ENCODE assay signal across 11 cellular contexts in genomic region chr1:227785812-227786608, GRCh38. TPM values are rescaled to one million over a fixed set of nuclear protein-coding genes. Genes with fewer than 3 reads are reported as not detected.
DNase-seq lines count a peak whose midpoint lies in the region; ATAC-seq and TF ChIP-seq lines count a peak whose summit lies in the region.
"Had no signal": no experiment of that assay in that cellular context is flagged by ENCODE, and none has a peak within 500 bp of the region (broad histone marks: within the 10 kb centered on the region; RNA-seq: fewer than 3 reads in every experiment).

No MANE protein-coding gene starts in this region.

- no peak overlapping the region for H3K27ac Mint-ChIP-seq in effector memory CD8-positive, alpha-beta T cell

- no peak for TF ChIP-seq CTCF in SK-N-SH (IDR thresholded peaks at IDR 0.05)
- no peak for TF ChIP-seq CTCF in MM.1S (IDR thresholded peaks at IDR 0.05; ENCODE audit: low read length)

- peaks cover 14 to 20% of the 10 kb centered on the region in 2 donors for H3K4me1 Mint-ChIP-seq in effector memory CD8-positive, alpha-beta T cell (ENCODE audit: low read depth in 2 of 2)

- peak; percentile 51 for DNase-seq in SK-N-SH
- DNase-seq in H7, result peak; percentile 47
- DNase-seq in effector memory CD8-positive, alpha-beta T cell, result no peak
- peak; percentile 52 for DNase-seq in sciatic nerve (ENCODE audit: low spot score)
- no peak for DNase-seq in pons (ENCODE audit: low spot score)
- no peak for DNase-seq in MM.1S
- DNase-seq: stimulated activated CD4-positive, alpha-beta T cell treated with anti-CD3 and anti-CD28 coated beads, Interleukin-4, amount 100 ng/mL, for 1 hour had no signal

- no peak overlapping the region for H2AFZ ChIP-seq in SK-N-SH (ENCODE audit: low read depth)
- H2AFZ ChIP-seq in MM.1S (ENCODE audit: low read length), result no peak overlapping the region

- H3K4me2 ChIP-seq in SK-N-SH (peak overlapping the region; percentile 98; the same call in 1 of the 2 replicates), MM.1S (ENCODE audit: low read depth, low read length) (no peak overlapping the region)

- no peak for TF ChIP-seq EP300 in SK-N-SH (IDR thresholded peaks at IDR 0.05; ENCODE audit: borderline replicate concordance in 1 of 2, low read depth in 1 of 2, low read length in 1 of 2)

- peaks cover 26% of the 10 kb centered on the region for H3K36me3 Mint-ChIP-seq in effector memory CD8-positive, alpha-beta T cell (ENCODE audit: insufficient read depth)

- no peak for ATAC-seq in SK-N-SH treated with all-trans-retinoic acid at 6 μM for 48 hours
- no peak for ATAC-seq in effector memory CD8-positive, alpha-beta T cell (replicated peaks)
- ATAC-seq in sciatic nerve, result no peak
- no peak for ATAC-seq in HG03571 (IDR thresholded peaks at IDR 0.05; ENCODE audit: unreplicated experiment)

- H3K9me3 ChIP-seq in SK-N-SH, result no peaks in the 10 kb centered on the region
- no peaks in the 10 kb centered on the region for H3K9me3 ChIP-seq in MM.1S (replicated peaks; ENCODE audit: insufficient read depth, low read length)
- H3K9me3 ChIP-seq: pancreas had no signal

- no peak for TF ChIP-seq RAD21 in SK-N-SH (IDR thresholded peaks at IDR 0.05; ENCODE audit: low read length)

- H3K27me3 Mint-ChIP-seq in effector memory CD8-positive, alpha-beta T cell, result no peaks in the 10 kb centered on the region

- 81% methylated on average over 13 of the region's 18 CpGs for WGBS in SK-N-SH (ENCODE audit: low lambda C conversion rate)

- H3K9me2 ChIP-seq in SK-N-SH (no peaks in the 10 kb centered on the region), MM.1S (replicated peaks; ENCODE audit: insufficient read depth, low read length) (no peaks in the 10 kb centered on the region)

- H3K9ac ChIP-seq in SK-N-SH, result no peak overlapping the region
- H3K9ac ChIP-seq in MM.1S (ENCODE audit: low read length), result no peak overlapping the region

- intact Hi-C loops in sciatic nerve (cut with DNase I), result no loop called here

- H3K4me1 ChIP-seq in SK-N-SH (ENCODE audit: control insufficient read depth in 1 of 2, insufficient read depth in 2 of 2, low read depth in 1 of 2, low read length in 1 of 2) (peaks cover 0 to 27% of the 10 kb centered on the region in 2 experiments; a peak in 1 of 4 replicates), MM.1S (ENCODE audit: low read length) (peaks cover 8% of the 10 kb centered on the region; the same call in 1 of the 2 replicates)

- H3K36me3 ChIP-seq in SK-N-SH (replicated peaks in 1 of 2; ENCODE audit: control insufficient read depth in 1 of 2, insufficient read depth in 2 of 2, low read length in 1 of 2) (peaks cover 0 to 7% of the 10 kb centered on the region in 2 experiments), H7 (replicated peaks; ENCODE audit: control insufficient read depth, insufficient read depth, low read length) (no peaks in the 10 kb centered on the region; the same call in 1 of the 2 replicates), MM.1S (replicated peaks; ENCODE audit: insufficient read depth, low read length) (no peaks in the 10 kb centered on the region)
- H3K36me3 ChIP-seq: pancreas had no signal

- no peak overlapping the region for H3K4me3 ChIP-seq in SK-N-SH (ENCODE audit: low read depth in 2 of 2, low read length in 1 of 2)
- no peak overlapping the region for H3K4me3 ChIP-seq in H7 (ENCODE audit: insufficient read depth, low read depth, low read length)
- H3K4me3 ChIP-seq in MM.1S (ENCODE audit: low read length), result no peak overlapping the region

- H4K20me1 ChIP-seq in SK-N-SH (ENCODE audit: insufficient read depth) (no peaks in the 10 kb centered on the region), MM.1S (ENCODE audit: insufficient read depth, low read length) (no peaks in the 10 kb centered on the region)

- peak overlapping the region; percentile 83 for H3K4me3 Mint-ChIP-seq in effector memory CD8-positive, alpha-beta T cell

- CTCF ChIA-PET in SK-N-SH (lab: Yijun Ruan, JAX), result no interaction called here

- H3K27me3 ChIP-seq in SK-N-SH (ENCODE audit: insufficient read depth) (no peaks in the 10 kb centered on the region), H7 (ENCODE audit: control insufficient read depth, insufficient read depth, low read length) (peaks cover 29% of the 10 kb centered on the region), MM.1S (replicated peaks; ENCODE audit: insufficient read depth, low read length) (no peaks in the 10 kb centered on the region)
- H3K27me3 ChIP-seq: pancreas had no signal

- H3K27ac ChIP-seq in SK-N-SH (ENCODE audit: low read depth in 2 of 2, low read length in 1 of 2), result no peak overlapping the region
- H3K27ac ChIP-seq in MM.1S (ENCODE audit: low read length), result no peak overlapping the region
- H3K27ac ChIP-seq: pancreas had no signal

- H3K9me3 Mint-ChIP-seq in effector memory CD8-positive, alpha-beta T cell, result no peaks in the 10 kb centered on the region

- POLR2A ChIA-PET in SK-N-SH (lab: Yijun Ruan, JAX), result no interaction called here

- H3K79me2 ChIP-seq in SK-N-SH (ENCODE audit: insufficient read depth), result no peaks in the 10 kb centered on the region
- no peaks in the 10 kb centered on the region for H3K79me2 ChIP-seq in MM.1S (ENCODE audit: low read length)

- H3F3A ChIP-seq in SK-N-SH (replicated peaks; ENCODE audit: insufficient read depth) (no peaks in the 10 kb centered on the region), MM.1S (ENCODE audit: insufficient read depth, low read length) (peaks cover 5% of the 10 kb centered on the region; the same call in 1 of the 2 replicates)

TF ChIP-seq in SK-N-SH, 30 proteins besides CTCF, POLR2A, EP300 and RAD21 (continues in another document):
- TF ChIP-seq, protein P1, sequence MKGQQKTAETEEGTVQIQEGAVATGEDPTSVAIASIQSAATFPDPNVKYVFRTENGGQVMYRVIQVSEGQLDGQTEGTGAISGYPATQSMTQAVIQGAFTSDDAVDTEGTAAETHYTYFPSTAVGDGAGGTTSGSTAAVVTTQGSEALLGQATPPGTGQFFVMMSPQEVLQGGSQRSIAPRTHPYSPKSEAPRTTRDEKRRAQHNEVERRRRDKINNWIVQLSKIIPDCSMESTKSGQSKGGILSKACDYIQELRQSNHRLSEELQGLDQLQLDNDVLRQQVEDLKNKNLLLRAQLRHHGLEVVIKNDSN (IDR thresholded peaks at IDR 0.05; ENCODE audit: borderline replicate concordance, low read depth), result no peak
- TF ChIP-seq GABPA (IDR thresholded peaks at IDR 0.05; ENCODE audit: low read depth) (no peak), TCF12 (IDR thresholded peaks at IDR 0.05) (no peak), USF2 (IDR thresholded peaks at IDR 0.05; ENCODE audit: borderline replicate concordance, low read depth, low read length) (no peak), RCOR1 (IDR thresholded peaks at IDR 0.05; ENCODE audit: low read length) (no peak), FOSL2 (IDR thresholded peaks at IDR 0.05; ENCODE audit: borderline replicate concordance, low read depth) (no peak)
- TF ChIP-seq, protein P2, sequence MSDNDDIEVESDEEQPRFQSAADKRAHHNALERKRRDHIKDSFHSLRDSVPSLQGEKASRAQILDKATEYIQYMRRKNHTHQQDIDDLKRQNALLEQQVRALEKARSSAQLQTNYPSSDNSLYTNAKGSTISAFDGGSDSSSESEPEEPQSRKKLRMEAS (IDR thresholded peaks at IDR 0.05; ENCODE audit: low read depth), result no peak

TF ChIP-seq in SK-N-SH treated with all-trans-retinoic acid at 6 μM for 48 hours, 23 proteins besides CTCF, POLR2A, EP300 and RAD21:
- TF ChIP-seq ZNF70 (CRISPR knock-in tag; IDR thresholded peaks at IDR 0.05), result no peak
- TF ChIP-seq SNAI2 (CRISPR knock-in tag; IDR thresholded peaks at IDR 0.05), result no peak
- TF ChIP-seq RARB (CRISPR knock-in tag; IDR thresholded peaks at IDR 0.05), result no peak
- TF ChIP-seq ZNF565 (CRISPR knock-in tag; conservative IDR thresholded peaks at IDR 0.05; ENCODE audit: low read depth), result no peak
- no peak for TF ChIP-seq ZNF8 (CRISPR knock-in tag; IDR thresholded peaks at IDR 0.05)
- TF ChIP-seq, protein P3, sequence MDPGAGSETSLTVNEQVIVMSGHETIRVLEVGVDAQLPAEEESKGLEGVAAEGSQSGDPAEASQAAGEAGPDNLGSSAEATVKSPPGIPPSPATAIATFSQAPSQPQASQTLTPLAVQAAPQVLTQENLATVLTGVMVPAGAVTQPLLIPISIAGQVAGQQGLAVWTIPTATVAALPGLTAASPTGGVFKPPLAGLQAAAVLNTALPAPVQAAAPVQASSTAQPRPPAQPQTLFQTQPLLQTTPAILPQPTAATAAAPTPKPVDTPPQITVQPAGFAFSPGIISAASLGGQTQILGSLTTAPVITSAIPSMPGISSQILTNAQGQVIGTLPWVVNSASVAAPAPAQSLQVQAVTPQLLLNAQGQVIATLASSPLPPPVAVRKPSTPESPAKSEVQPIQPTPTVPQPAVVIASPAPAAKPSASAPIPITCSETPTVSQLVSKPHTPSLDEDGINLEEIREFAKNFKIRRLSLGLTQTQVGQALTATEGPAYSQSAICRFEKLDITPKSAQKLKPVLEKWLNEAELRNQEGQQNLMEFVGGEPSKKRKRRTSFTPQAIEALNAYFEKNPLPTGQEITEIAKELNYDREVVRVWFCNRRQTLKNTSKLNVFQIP (CRISPR knock-in tag; IDR thresholded peaks at IDR 0.05; ENCODE audit: borderline replicate concordance, low read depth), result no peak
- TF ChIP-seq, protein P4, sequence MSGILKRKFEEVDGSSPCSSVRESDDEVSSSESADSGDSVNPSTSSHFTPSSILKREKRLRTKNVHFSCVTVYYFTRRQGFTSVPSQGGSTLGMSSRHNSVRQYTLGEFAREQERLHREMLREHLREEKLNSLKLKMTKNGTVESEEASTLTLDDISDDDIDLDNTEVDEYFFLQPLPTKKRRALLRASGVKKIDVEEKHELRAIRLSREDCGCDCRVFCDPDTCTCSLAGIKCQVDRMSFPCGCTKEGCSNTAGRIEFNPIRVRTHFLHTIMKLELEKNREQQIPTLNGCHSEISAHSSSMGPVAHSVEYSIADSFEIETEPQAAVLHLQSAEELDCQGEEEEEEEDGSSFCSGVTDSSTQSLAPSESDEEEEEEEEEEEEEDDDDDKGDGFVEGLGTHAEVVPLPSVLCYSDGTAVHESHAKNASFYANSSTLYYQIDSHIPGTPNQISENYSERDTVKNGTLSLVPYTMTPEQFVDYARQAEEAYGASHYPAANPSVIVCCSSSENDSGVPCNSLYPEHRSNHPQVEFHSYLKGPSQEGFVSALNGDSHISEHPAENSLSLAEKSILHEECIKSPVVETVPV (CRISPR knock-in tag; IDR thresholded peaks at IDR 0.05), result no peak

RNA-seq across cellular contexts. Expression of gene PRSS38, which starts 29.5 kb away (rescaled TPM):
- not detected in 2 replicates for polyA plus RNA-seq in SK-N-SH (2012; rRNA removed)
- not detected in 2 replicates for polyA plus RNA-seq in SK-N-SH (2012; cell fraction: cytosol; rRNA removed)
- not detected in 2 replicates for polyA plus RNA-seq in SK-N-SH (2012; cell fraction: nucleus; rRNA removed)
- not detected in 2 replicates for total RNA-seq in H7 (2014; rRNA removed; shearing (Covaris generic))
- not detected for total RNA-seq in sciatic nerve
- total RNA-seq: pancreas, RPMI7951 had no signal
- polyA plus RNA-seq: pancreas had no signal

RNA-seq across cellular contexts. Expression of gene SNAP47, which starts 50.8 kb away (rescaled TPM):
- polyA plus RNA-seq in SK-N-SH (2012; rRNA removed), result 44.0 and 45.6 TPM in 2 replicates
- polyA plus RNA-seq in SK-N-SH (2012; cell fraction: cytosol; rRNA removed), result 41.0 and 45.9 TPM in 2 replicates
- 32.7 and 40.3 TPM in 2 replicates for polyA plus RNA-seq in SK-N-SH (2012; cell fraction: nucleus; rRNA removed)
- 122 and 123 TPM in 2 replicates for total RNA-seq in H7 (2014; rRNA removed; shearing (Covaris generic))
- total RNA-seq in sciatic nerve, result 32.3 TPM

RNA-seq across cellular contexts. Expression of gene JMJD4, which starts 50.9 kb away (rescaled TPM):
- polyA plus RNA-seq in SK-N-SH (2012; rRNA removed), result 15.0 and 16.6 TPM in 2 replicates
- polyA plus RNA-seq in SK-N-SH (2012; cell fraction: cytosol; rRNA removed), result 5.9 and 11.5 TPM in 2 replicates
- polyA plus RNA-seq in SK-N-SH (2012; cell fraction: nucleus; rRNA removed), result 24.2 and 29.6 TPM in 2 replicates
- total RNA-seq in H7 (2014; rRNA removed; shearing (Covaris generic)), result 45.3 and 54.4 TPM in 2 replicates
- 13.4 TPM for total RNA-seq in sciatic nerve

Comparison
In these comparisons a context has a peak if more than half of its experiments do, and no peak if none do; other contexts are left out.
1. DNase-seq: peak in SK-N-SH (single experiment), H7 (single experiment) and sciatic nerve (single experiment); none in effector memory CD8-positive, alpha-beta T cell (0 of 3), pons (single experiment) and MM.1S (single experiment).